ENCODE assay signal across 21 cellular contexts in genomic region chrX:130738638-130739195, GRCh38.
"Had no signal": no experiment of that assay in that cellular context is flagged by ENCODE, and none has a peak within 500 bp of the region (broad histone marks: within the 10 kb centered on the region; RNA-seq: fewer than 3 reads in every experiment).

No MANE protein-coding gene starts in this region.

- H3K4me1 Mint-ChIP-seq: activated B cell treated with CpG ODN at 0.5 μM for 24 hours; activated naive CD8-positive, alpha-beta T cell treated with anti-CD3 and anti-CD28 coated beads, Interleukin-2, amount 10 ng/mL, durations not matched to agents 7 days and 5 days; mesothelial cell of epicardium had no signal

- H3K27me3 Mint-ChIP-seq: activated B cell treated with CpG ODN at 0.5 μM for 24 hours; activated CD8-positive, alpha-beta T cell treated with anti-CD3 and anti-CD28 coated beads for 36 hours; activated naive CD8-positive, alpha-beta T cell treated with anti-CD3 and anti-CD28 coated beads, Interleukin-2, amount 10 ng/mL, durations not matched to agents 7 days and 5 days; brain; stimulated activated naive CD8-positive, alpha-beta T cell treated with anti-CD3 and anti-CD28 coated beads, Interleukin-15, Interleukin-2, amounts not matched to agents 100 ng/mL and 50 ng/mL, for 24 hours had no signal

- FAIRE-seq: small intestine, urothelium cell line had no signal

- H3K4me3 Mint-ChIP-seq: activated B cell treated with CpG ODN at 0.5 μM for 24 hours; activated CD8-positive, alpha-beta T cell treated with anti-CD3 and anti-CD28 coated beads for 36 hours; activated naive CD8-positive, alpha-beta T cell treated with anti-CD3 and anti-CD28 coated beads, Interleukin-2, amount 10 ng/mL, durations not matched to agents 7 days and 5 days; activated T-cell treated with anti-CD3 and anti-CD28 coated beads, Interleukin-2, amount 50 U/mL, for 24 hours; brain; mesothelial cell of epicardium; natural killer cell treated with Interleukin-12 subunit alpha and Interleukin-12 subunit beta and Interleukin-15 and Interleukin-18, amount 100 ng/mL, for 72 hours; stimulated activated naive CD8-positive, alpha-beta T cell treated with anti-CD3 and anti-CD28 coated beads, Interleukin-15, Interleukin-2, amounts not matched to agents 100 ng/mL and 50 ng/mL, for 24 hours had no signal

- H3K36me3 Mint-ChIP-seq: brain; mesothelial cell of epicardium; natural killer cell treated with Interleukin-12 subunit alpha and Interleukin-12 subunit beta and Interleukin-15 and Interleukin-18, amount 100 ng/mL, for 72 hours had no signal

- H3K27ac Mint-ChIP-seq: activated B cell treated with CpG ODN at 0.5 μM for 24 hours; activated CD8-positive, alpha-beta T cell treated with anti-CD3 and anti-CD28 coated beads for 36 hours; activated naive CD8-positive, alpha-beta T cell treated with anti-CD3 and anti-CD28 coated beads, Interleukin-2, amount 10 ng/mL, durations not matched to agents 7 days and 5 days; activated T-cell treated with anti-CD3 and anti-CD28 coated beads, Interleukin-2, amount 50 U/mL, for 24 hours; activated T-helper 2 cell treated with anti-CD3 and anti-CD28 coated beads, Interferon-gamma antibody, Interleukin-2, Interleukin-4, amounts not matched to agents 10 μg/mL and 5 μg/mL and 100 μg/mL, durations not matched to agents 14 hours and 24 hours and 36 hours; brain; mesothelial cell of epicardium; natural killer cell treated with Interleukin-12 subunit alpha and Interleukin-12 subunit beta and Interleukin-15 and Interleukin-18, amount 100 ng/mL, for 72 hours; stimulated activated naive CD8-positive, alpha-beta T cell treated with anti-CD3 and anti-CD28 coated beads, Interleukin-15, Interleukin-2, amounts not matched to agents 100 ng/mL and 50 ng/mL, for 24 hours had no signal

- H3K9me3 Mint-ChIP-seq: activated B cell treated with CpG ODN at 0.5 μM for 24 hours; activated CD8-positive, alpha-beta T cell treated with anti-CD3 and anti-CD28 coated beads for 36 hours; activated naive CD8-positive, alpha-beta T cell treated with anti-CD3 and anti-CD28 coated beads, Interleukin-2, amount 10 ng/mL, durations not matched to agents 7 days and 5 days; activated T-cell treated with anti-CD3 and anti-CD28 coated beads, Interleukin-2, amount 50 U/mL, for 24 hours; activated T-helper 2 cell treated with anti-CD3 and anti-CD28 coated beads, Interferon-gamma antibody, Interleukin-2, Interleukin-4, amounts not matched to agents 10 μg/mL and 5 μg/mL and 100 μg/mL, durations not matched to agents 14 hours and 24 hours and 36 hours; mesothelial cell of epicardium; natural killer cell treated with Interleukin-12 subunit alpha and Interleukin-12 subunit beta and Interleukin-15 and Interleukin-18, amount 100 ng/mL, for 72 hours; stimulated activated naive CD8-positive, alpha-beta T cell treated with anti-CD3 and anti-CD28 coated beads, Interleukin-15, Interleukin-2, amounts not matched to agents 100 ng/mL and 50 ng/mL, for 24 hours had no signal

- ATAC-seq: activated CD8-positive, alpha-beta T cell treated with anti-CD3 and anti-CD28 coated beads for 36 hours; left lung; natural killer cell treated with Interleukin-12 subunit alpha and Interleukin-12 subunit beta and Interleukin-15 and Interleukin-18, amount 100 ng/mL, for 72 hours; right lobe of liver had no signal

- DNase-seq: activated B cell treated with CpG ODN at 0.5 μM for 24 hours; activated CD4-positive, alpha-beta T cell treated with anti-CD3 and anti-CD28 coated beads for 4 hours; activated CD8-positive, alpha-beta T cell treated with anti-CD3 and anti-CD28 coated beads for 36 hours; activated naive CD4-positive, alpha-beta T cell treated with Interleukin-2 at 50 U/mL for 16 hours; activated naive CD8-positive, alpha-beta T cell treated with anti-CD3 and anti-CD28 coated beads, Interleukin-2, amount 10 ng/mL, durations not matched to agents 7 days and 5 days; activated T-cell treated with anti-CD3 and anti-CD28 coated beads, Interleukin-2, amount 50 U/mL, for 24 hours; central memory CD4-positive, alpha-beta T cell; cortex of kidney; effector CD4-positive, alpha-beta T cell; esophagus squamous epithelium; left lung; right lobe of liver; small intestine; stimulated activated CD4-positive, alpha-beta T cell treated with anti-CD3 and anti-CD28 coated beads, Interleukin-15, amount 100 ng/mL, for 24 hours; stimulated activated CD4-positive, alpha-beta T cell treated with anti-CD3 and anti-CD28 coated beads, Interleukin-2, amount 100 ng/mL, for 48 hours had no signal
